8 cellular contexts compared by ENCODE assay signal in the genomic region with DNA sequence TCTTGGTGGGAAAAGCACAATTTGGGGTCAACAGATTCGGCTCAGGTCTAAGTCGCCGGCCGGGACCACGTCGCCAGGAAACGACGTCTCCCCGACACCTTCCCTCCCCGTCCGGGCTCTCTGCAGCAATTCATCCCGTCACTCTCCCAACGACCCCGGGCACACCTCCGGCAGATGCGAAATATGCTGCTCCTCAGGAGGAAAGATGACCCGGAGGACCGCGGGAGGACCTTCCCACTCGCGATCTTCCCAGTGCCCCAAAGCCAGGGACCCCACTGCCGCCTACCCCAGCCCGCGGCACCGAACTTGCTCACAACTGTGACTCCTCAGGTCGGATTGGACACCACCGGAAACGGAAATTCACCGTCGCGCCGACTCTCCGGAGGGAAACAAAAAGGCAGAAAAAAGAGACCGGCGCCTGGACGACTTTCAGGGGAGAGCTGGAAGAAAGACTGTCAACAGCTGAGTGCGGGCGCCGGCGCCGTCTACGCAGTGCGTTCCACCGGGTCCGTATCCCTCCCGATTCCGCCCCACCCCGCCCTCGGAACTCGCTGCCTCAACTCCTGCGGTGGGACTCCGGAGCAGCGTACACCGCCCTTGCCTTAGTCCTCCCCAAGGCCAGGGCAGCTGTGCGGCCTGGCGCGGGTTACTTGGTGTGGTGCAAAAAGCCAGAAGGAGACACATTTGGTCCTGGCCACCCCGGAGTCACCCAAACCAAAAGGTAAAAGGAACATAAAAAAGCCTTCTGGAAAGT. TPM values are rescaled to one million over a fixed set of nuclear protein-coding genes. Genes with fewer than 3 reads are reported as not detected.
DNase-seq lines count a peak whose midpoint lies in the region; ATAC-seq and TF ChIP-seq lines count a peak whose summit lies in the region.

No MANE protein-coding gene starts in this region.

- ATAC-seq in GM21737 (IDR thresholded peaks at IDR 0.05; ENCODE audit: unreplicated experiment) = peak; percentile 70
- ATAC-seq in activated T-helper 17 cell treated with anti-CD3 and anti-CD28 coated beads, Interleukin-2, amount 50 U/mL, for 72 hours (replicated peaks) = peak; percentile 95
- peak; percentile 94 for ATAC-seq in naive thymus-derived CD4-positive, alpha-beta T cell
- ATAC-seq in stimulated activated memory B cell treated with anti-CD40 and anti-IgM and Interleukin-4, amounts not matched to agents 10 μg/mL and 1 μg/mL and 100 μg/mL, for 72 hours = peak; percentile 95

- peak overlapping the region; percentile 87 for H3K9ac ChIP-seq in fibroblast of lung (ENCODE audit: insufficient read depth, low read length)

- no peaks in the 10 kb centered on the region for H3K9me3 Mint-ChIP-seq in activated T-helper 17 cell treated with anti-CD3 and anti-CD28 coated beads, Interleukin-2, amount 50 U/mL, for 72 hours
- H3K9me3 Mint-ChIP-seq in naive thymus-derived CD4-positive, alpha-beta T cell = no peaks in the 10 kb centered on the region
- no peaks in the 10 kb centered on the region for H3K9me3 Mint-ChIP-seq in stimulated activated memory B cell treated with anti-CD40 and anti-IgM and Interleukin-4, amounts not matched to agents 10 μg/mL and 1 μg/mL and 100 μg/mL, for 72 hours

- peak overlapping the region; percentile 98 for H3K4me3 Mint-ChIP-seq in activated T-helper 17 cell treated with anti-CD3 and anti-CD28 coated beads, Interleukin-2, amount 50 U/mL, for 72 hours
- peak overlapping the region; percentile 95 to 100 (median 98) for H3K4me3 Mint-ChIP-seq in naive thymus-derived CD4-positive, alpha-beta T cell
- peak overlapping the region; percentile 88 for H3K4me3 Mint-ChIP-seq in stimulated activated memory B cell treated with anti-CD40 and anti-IgM and Interleukin-4, amounts not matched to agents 10 μg/mL and 1 μg/mL and 100 μg/mL, for 72 hours

- peak overlapping the region; percentile 92 for H3K4me2 ChIP-seq in fibroblast of lung (ENCODE audit: extremely low read depth, insufficient read depth, low read length)

- no peaks in the 10 kb centered on the region for H3K4me1 Mint-ChIP-seq in activated T-helper 17 cell treated with anti-CD3 and anti-CD28 coated beads, Interleukin-2, amount 50 U/mL, for 72 hours
- peaks cover 0 to 32% (median 21%) of the 10 kb centered on the region in 7 donors for H3K4me1 Mint-ChIP-seq in naive thymus-derived CD4-positive, alpha-beta T cell
- H3K4me1 Mint-ChIP-seq in stimulated activated memory B cell treated with anti-CD40 and anti-IgM and Interleukin-4, amounts not matched to agents 10 μg/mL and 1 μg/mL and 100 μg/mL, for 72 hours = peaks cover 5% of the 10 kb centered on the region

- no peaks in the 10 kb centered on the region for H4K20me1 ChIP-seq in fibroblast of lung (ENCODE audit: control insufficient read depth, extremely low read depth, insufficient read depth, low read length)

- H3K4me1 ChIP-seq in fibroblast of lung (ENCODE audit: control insufficient read depth, extremely low read depth, insufficient read depth, low read length) = no peaks in the 10 kb centered on the region
- H3K4me1 ChIP-seq in naive thymus-derived CD4-positive, alpha-beta T cell (ENCODE audit: control insufficient read depth in 2 of 2, insufficient read depth in 2 of 2, low read length in 2 of 2) = peaks cover 5 to 10% of the 10 kb centered on the region in 2 donors

- POLR2A ChIA-PET in naive thymus-derived CD4-positive, alpha-beta T cell (lab: Charles Lee) = interaction anchor here (1.0 to 4.0 kb wide), 10 partner anchors 13 to 483 kb away, joined by 3 to 79 read pairs (median 4); a partner anchor contains a TSS

- H3K36me3 ChIP-seq in KOPT-K1 (ENCODE audit: insufficient read depth, low read length) (peaks cover 32% of the 10 kb centered on the region), fibroblast of lung (ENCODE audit: control insufficient read depth, insufficient read depth, low read length) (peaks cover 1% of the 10 kb centered on the region)
- H3K36me3 ChIP-seq in naive thymus-derived CD4-positive, alpha-beta T cell (ENCODE audit: control insufficient read depth in 2 of 3, insufficient read depth in 3 of 3, low read length in 3 of 3) = peaks cover 7 to 41% (median 12%) of the 10 kb centered on the region in 3 experiments

- peaks cover 43% of the 10 kb centered on the region for H3K36me3 Mint-ChIP-seq in activated T-helper 17 cell treated with anti-CD3 and anti-CD28 coated beads, Interleukin-2, amount 50 U/mL, for 72 hours (ENCODE audit: low read depth)
- peaks cover 0 to 13% (median 3%) of the 10 kb centered on the region in 5 donors for H3K36me3 Mint-ChIP-seq in naive thymus-derived CD4-positive, alpha-beta T cell
- H3K36me3 Mint-ChIP-seq in stimulated activated memory B cell treated with anti-CD40 and anti-IgM and Interleukin-4, amounts not matched to agents 10 μg/mL and 1 μg/mL and 100 μg/mL, for 72 hours = peaks cover 6% of the 10 kb centered on the region

- no peaks in the 10 kb centered on the region for H3K27me3 ChIP-seq in fibroblast of lung (ENCODE audit: control insufficient read depth, insufficient read depth, low read length)
- H3K27me3 ChIP-seq in naive thymus-derived CD4-positive, alpha-beta T cell (ENCODE audit: control insufficient read depth in 2 of 2, insufficient read depth in 2 of 2, low read length in 2 of 2) = no peaks in the 10 kb centered on the region

- H3K27me3 Mint-ChIP-seq in activated T-helper 17 cell treated with anti-CD3 and anti-CD28 coated beads, Interleukin-2, amount 50 U/mL, for 72 hours = no peaks in the 10 kb centered on the region
- H3K27me3 Mint-ChIP-seq in naive thymus-derived CD4-positive, alpha-beta T cell = no peaks in the 10 kb centered on the region
- H3K27me3 Mint-ChIP-seq in stimulated activated memory B cell treated with anti-CD40 and anti-IgM and Interleukin-4, amounts not matched to agents 10 μg/mL and 1 μg/mL and 100 μg/mL, for 72 hours = no peaks in the 10 kb centered on the region

- H2AFZ ChIP-seq in fibroblast of lung (ENCODE audit: low read length) = peak overlapping the region; percentile 89

- peaks cover 33% of the 10 kb centered on the region for H3K79me2 ChIP-seq in fibroblast of lung (ENCODE audit: control insufficient read depth, insufficient read depth, low read length)

- H3K27ac Mint-ChIP-seq in activated T-helper 17 cell treated with anti-CD3 and anti-CD28 coated beads, Interleukin-2, amount 50 U/mL, for 72 hours = peak overlapping the region; percentile 98
- H3K27ac Mint-ChIP-seq in naive thymus-derived CD4-positive, alpha-beta T cell = peak overlapping the region; percentile 91 to 98 (median 96)
- H3K27ac Mint-ChIP-seq in stimulated activated memory B cell treated with anti-CD40 and anti-IgM and Interleukin-4, amounts not matched to agents 10 μg/mL and 1 μg/mL and 100 μg/mL, for 72 hours = peak overlapping the region; percentile 90

- no peaks in the 10 kb centered on the region for H3K9me3 ChIP-seq in KOPT-K1 (ENCODE audit: insufficient read depth, low read length, poor library complexity, severe bottlenecking)
- H3K9me3 ChIP-seq in fibroblast of lung (ENCODE audit: control insufficient read depth, insufficient read depth, low read depth, low read length) = no peaks in the 10 kb centered on the region
- H3K9me3 ChIP-seq in naive thymus-derived CD4-positive, alpha-beta T cell (ENCODE audit: control insufficient read depth in 2 of 3, low read length in 3 of 3) = no peaks in the 10 kb centered on the region

- H3K4me3 ChIP-seq in fibroblast of lung (replicated peaks in 1 of 4; ENCODE audit: control extremely low read depth in 1 of 4, insufficient read depth in 1 of 4, low read depth in 3 of 4, low read length in 4 of 4) = peak overlapping the region; percentile 54 to 94 (median 80)
- peak overlapping the region; percentile 99 for H3K4me3 ChIP-seq in naive thymus-derived CD4-positive, alpha-beta T cell (ENCODE audit: low read length)

- H3K27ac ChIP-seq in KOPT-K1 (ENCODE audit: low read depth, low read length, poor library complexity, severe bottlenecking) (peak overlapping the region; percentile 84), fibroblast of lung (ENCODE audit: insufficient read depth, low read length) (peak overlapping the region; percentile 94)
- H3K27ac ChIP-seq in naive thymus-derived CD4-positive, alpha-beta T cell (ENCODE audit: low read depth, low read length) = peak overlapping the region; percentile 82

- DNase-seq in DMS79 treated with DMSO at 0.1 percent for 48 hours (lab: John Stamatoyannopoulos, UW) = peak; percentile 60
- peak; percentile 87 for DNase-seq in RPMI7951 (ENCODE audit: low read depth)
- DNase-seq in fibroblast of lung (ENCODE audit: low read depth in 2 of 2) = peak; percentile 89 to 92
- DNase-seq in naive thymus-derived CD4-positive, alpha-beta T cell = peak; percentile 86 to 94 (median 89)

- TF ChIP-seq CTCF in fibroblast of lung (conservative IDR thresholded peaks at IDR 0.05 in 1 of 2, IDR thresholded peaks at IDR 0.05 in 1 of 2; ENCODE audit: low read depth in 1 of 2, low read length in 2 of 2) = no peak

- CTCF ChIA-PET in naive thymus-derived CD4-positive, alpha-beta T cell (lab: Charles Lee) = interaction anchor here (2.7 kb wide), 1 partner anchor 13 kb away, joined by 9 read pairs; no protein-coding TSS in a partner anchor

- intact Hi-C loops in naive thymus-derived CD4-positive, alpha-beta T cell (cut with micrococcal nuclease) = loop anchor here (1.0 kb wide), 6 partner anchors 14 to 234 kb away; a partner anchor contains a TSS

RNA-seq across cellular contexts. Expression of a gene that starts 13.8 kb away (rescaled TPM):
- 40.0 and 47.6 TPM in 2 replicates for total RNA-seq in RPMI7951 (2014; rRNA removed; shearing (Covaris generic))
- 100 to 1,000 TPM in 1 of 2 donors, 10 to 100 TPM in 1; 98.5 to 129 TPM for total RNA-seq in activated T-helper 17 cell treated with anti-CD3 and anti-CD28 coated beads, Interleukin-2, amount 50 U/mL, for 72 hours
- 42.9 and 58.0 TPM in 2 replicates for total RNA-seq in fibroblast of lung
- 60.4 and 63.4 TPM in 2 replicates for polyA plus RNA-seq in fibroblast of lung
- polyA plus RNA-seq in fibroblast of lung (2012) = 56.0 and 63.2 TPM in 2 replicates
- polyA minus RNA-seq in fibroblast of lung (ENCODE audit: low replicate concordance) = 269 and 448 TPM in 2 replicates
- 100 to 1,000 TPM in 2 of 5 experiments, 10 to 100 TPM in 3; 68.7 to 122 (median 95.4) TPM for total RNA-seq in naive thymus-derived CD4-positive, alpha-beta T cell
- polyA plus RNA-seq in naive thymus-derived CD4-positive, alpha-beta T cell = 10 to 100 TPM; 23.3 to 41.4 TPM

RNA-seq across cellular contexts. Expression of a gene that starts 32.4 kb away (rescaled TPM):
- total RNA-seq in RPMI7951 (2014; rRNA removed; shearing (Covaris generic)) = 0.59 TPM in 1 of 2 replicates, not detected in the other
- 1 to 10 TPM; 6.3 to 7.2 TPM for total RNA-seq in activated T-helper 17 cell treated with anti-CD3 and anti-CD28 coated beads, Interleukin-2, amount 50 U/mL, for 72 hours
- total RNA-seq in fibroblast of lung = 1.8 and 3.1 TPM in 2 replicates
- polyA plus RNA-seq in fibroblast of lung = 1.8 and 1.9 TPM in 2 replicates
- polyA plus RNA-seq in fibroblast of lung (2012) = 1.0 and 1.3 TPM in 2 replicates
- 0.24 and 1.6 TPM in 2 replicates for polyA minus RNA-seq in fibroblast of lung (ENCODE audit: low replicate concordance)
- 10 to 100 TPM in 3 of 5 experiments, 1 to 10 TPM in 2; 7.8 to 16.6 (median 10.5) TPM for total RNA-seq in naive thymus-derived CD4-positive, alpha-beta T cell
- polyA plus RNA-seq in naive thymus-derived CD4-positive, alpha-beta T cell = not detected

RNA-seq across cellular contexts. Expression of a gene that starts 51.5 kb away (rescaled TPM):
- total RNA-seq in RPMI7951 (2014; rRNA removed; shearing (Covaris generic)) = 67.9 and 70.7 TPM in 2 replicates
- 10 to 100 TPM; 30.2 to 32.8 TPM for total RNA-seq in activated T-helper 17 cell treated with anti-CD3 and anti-CD28 coated beads, Interleukin-2, amount 50 U/mL, for 72 hours
- total RNA-seq in fibroblast of lung = 16.2 and 21.3 TPM in 2 replicates
- 31.0 and 35.8 TPM in 2 replicates for polyA plus RNA-seq in fibroblast of lung
- 58.3 and 68.8 TPM in 2 replicates for polyA plus RNA-seq in fibroblast of lung (2012)
- polyA minus RNA-seq in fibroblast of lung (ENCODE audit: low replicate concordance) = 1.6 and 6.2 TPM in 2 replicates
- total RNA-seq in naive thymus-derived CD4-positive, alpha-beta T cell = 10 to 100 TPM in 3 of 5 experiments, 1 to 10 TPM in 2; 5.6 to 31.4 (median 14.9) TPM
- polyA plus RNA-seq in naive thymus-derived CD4-positive, alpha-beta T cell = 10 to 100 TPM; 40.5 to 49.6 TPM

RNA-seq across cellular contexts. Expression of a gene that starts 55.1 kb away (rescaled TPM):
- total RNA-seq in RPMI7951 (2014; rRNA removed; shearing (Covaris generic)) = 18.3 and 21.6 TPM in 2 replicates
- total RNA-seq in activated T-helper 17 cell treated with anti-CD3 and anti-CD28 coated beads, Interleukin-2, amount 50 U/mL, for 72 hours = 100 to 1,000 TPM in 1 of 2 donors, 10 to 100 TPM in 1; 66.1 to 113 TPM
- total RNA-seq in fibroblast of lung = 47.0 and 60.9 TPM in 2 replicates
- 37.9 and 53.3 TPM in 2 replicates for polyA plus RNA-seq in fibroblast of lung
- 52.0 and 60.9 TPM in 2 replicates for polyA plus RNA-seq in fibroblast of lung (2012)
- 166 and 290 TPM in 2 replicates for polyA minus RNA-seq in fibroblast of lung (ENCODE audit: low replicate concordance)
- total RNA-seq in naive thymus-derived CD4-positive, alpha-beta T cell = 100 to 1,000 TPM in 1 of 5 experiments, 10 to 100 TPM in 4; 70.9 to 102 (median 83.2) TPM
- 10 to 100 TPM in 1 of 2 donors, 1 to 10 TPM in 1; 9.9 to 27.9 TPM for polyA plus RNA-seq in naive thymus-derived CD4-positive, alpha-beta T cell

Comparison
In these comparisons a context has a peak if more than half of its experiments do, and no peak if none do; other contexts are left out.
1. Peak in every context shown above with its lines: DNase-seq, ATAC-seq, H3K4me3 ChIP-seq and H3K27ac ChIP-seq.